ENCODE assay signal across 8 cellular contexts in the genomic region with DNA sequence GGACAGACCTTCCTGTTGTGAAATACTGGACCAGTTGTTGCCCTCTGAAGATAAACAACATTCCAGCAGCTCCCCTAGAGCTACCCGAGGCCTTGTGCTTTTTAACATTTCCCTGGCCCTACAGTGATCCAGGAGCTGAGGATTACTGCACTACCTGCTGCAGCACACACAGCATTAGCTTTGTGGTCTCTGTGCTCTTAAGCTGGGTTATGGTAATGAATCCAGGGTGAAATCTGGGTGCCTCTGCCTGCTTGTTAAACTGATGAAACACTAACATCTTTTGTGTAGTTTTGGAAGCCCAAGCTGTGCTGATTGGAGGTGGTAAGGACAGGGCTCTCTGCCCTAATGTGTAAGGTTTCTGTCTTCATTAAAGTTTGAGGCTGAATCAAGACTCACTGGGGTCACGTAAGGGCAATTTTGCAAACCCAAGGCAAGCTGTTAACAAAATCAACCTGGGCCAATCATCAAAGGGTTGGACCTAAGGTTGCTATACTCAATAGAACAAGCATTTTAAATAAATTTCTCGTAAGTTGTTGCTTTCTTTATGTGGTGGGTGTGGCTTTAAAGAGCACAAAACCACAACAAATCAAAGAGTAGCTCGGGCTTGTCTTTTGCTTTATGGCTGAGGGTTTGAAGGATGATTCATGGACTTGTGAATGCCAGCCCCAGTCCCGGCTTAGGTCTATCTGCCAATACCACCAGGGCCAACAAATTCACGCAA.
DNase-seq lines count a peak whose midpoint lies in the region; ATAC-seq, FAIRE-seq and TF ChIP-seq lines count a peak whose summit lies in the region.

No MANE protein-coding gene starts in this region.

- H3K36me3 ChIP-seq in iPS-18a (ENCODE audit: control insufficient read depth, low read depth, low read length): no peaks in the 10 kb centered on the region

- no peaks in the 10 kb centered on the region for H3K9me3 ChIP-seq in iPS-18a (ENCODE audit: control insufficient read depth, low read depth, low read length)

- peak overlapping the region; percentile 14 for H3K27ac ChIP-seq in iPS-18a (ENCODE audit: low read length)

- no peak for FAIRE-seq in GM12892 (lab: Jason Lieb, UNC)

- no peak for ATAC-seq in GM18498 (IDR thresholded peaks at IDR 0.05; ENCODE audit: unreplicated experiment)

- H3K27me3 ChIP-seq in iPS-18a (ENCODE audit: control insufficient read depth, insufficient read depth, low read length): no peaks in the 10 kb centered on the region

- no peak overlapping the region for H3K9ac ChIP-seq in iPS-18a (ENCODE audit: low read length)

- no peak for TF ChIP-seq POLR2A in GM12892 (IDR thresholded peaks at IDR 0.05; ENCODE audit: low read depth, low read length)

- DNase-seq in SIG-M5 treated with dmso at 0.1 percent for 504 hours (lab: John Stamatoyannopoulos, UW; ENCODE audit: unreplicated experiment) (peak; percentile 30), SIG-M5 (lab: John Stamatoyannopoulos, UW) (no peak), activated T-cell treated with anti-CD3 and anti-CD28 coated beads for 4 hours (peak; percentile 16), GM12892 (ENCODE audit: insufficient read length) (no peak), ecto neural progenitor cell (ENCODE audit: low spot score) (no peak)
- peak; percentile 4 for DNase-seq in stimulated activated CD8-positive, alpha-beta memory T cell treated with anti-CD3 and anti-CD28 coated beads, Interleukin-15, amount 100 ng/mL, for 1 hour (ENCODE audit: low read depth)

- peaks cover 11% of the 10 kb centered on the region for H3K4me1 ChIP-seq in iPS-18a (ENCODE audit: control insufficient read depth, low read depth, low read length)

- H3K4me3 ChIP-seq in iPS-18a (ENCODE audit: low read length): no peak overlapping the region

Comparison
In these comparisons a context has a peak if more than half of its experiments do, and no peak if none do; other contexts are left out.
1. DNase-seq: peak in SIG-M5 treated with dmso at 0.1 percent for 504 hours (single experiment), activated T-cell treated with anti-CD3 and anti-CD28 coated beads for 4 hours (single experiment) and stimulated activated CD8-positive, alpha-beta memory T cell treated with anti-CD3 and anti-CD28 coated beads, Interleukin-15, amount 100 ng/mL, for 1 hour (single experiment); none in SIG-M5 (single experiment), GM12892 (single experiment) and ecto neural progenitor cell (single experiment).